13 cellular contexts compared by ENCODE assay signal in the genomic region with DNA sequence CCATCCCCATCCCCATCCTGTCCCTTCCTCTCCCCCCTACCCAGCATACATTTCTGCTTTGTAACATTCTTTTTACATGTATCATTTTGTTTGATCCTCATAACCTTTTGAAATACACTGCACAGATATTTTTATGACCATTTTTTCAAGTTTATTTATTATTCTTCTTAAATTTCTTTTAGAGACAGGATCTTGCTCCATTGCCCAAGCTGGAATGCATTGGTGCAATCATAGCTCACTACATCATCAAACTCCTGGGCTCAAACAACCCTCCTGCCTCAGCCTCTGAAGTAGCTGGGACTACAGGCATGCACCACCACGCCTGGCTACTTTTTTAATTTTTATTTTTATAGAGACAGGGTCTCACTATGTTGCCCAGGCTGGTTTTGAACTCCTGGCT.
DNase-seq lines count a peak whose midpoint lies in the region; ATAC-seq and TF ChIP-seq lines count a peak whose summit lies in the region.
"Had no signal": no experiment of that assay in that cellular context is flagged by ENCODE, and none has a peak within 500 bp of the region (broad histone marks: within the 10 kb centered on the region; RNA-seq: fewer than 3 reads in every experiment).

No MANE protein-coding gene starts in this region.

- BruUV-seq in mammary epithelial cell (replicated peaks; lab: Mats Ljungman, UMichigan) = no TSS peak

- DNase-seq in GM23248 (peak; percentile 48), mammary epithelial cell (no peak), left lung (no peak), spleen (no peak), mucosa of gallbladder (ENCODE audit: low spot score) (no peak), AG08395 (ENCODE audit: low spot score) (no peak), NCI-H128 (lab: John Stamatoyannopoulos, UW; ENCODE audit: unreplicated experiment) (no peak)
- no peak for DNase-seq in activated naive CD4-positive, alpha-beta T cell treated with Interleukin-2 at 50 U/mL for 16 hours
- DNase-seq: activated T-cell treated with anti-CD3 and anti-CD28 coated beads, Interleukin-2, amount 50 U/mL, for 24 hours; Caco-2; NCI-H2029; PC-9 had no signal

- H3K27me3 ChIP-seq in GM23248 (replicated peaks; ENCODE audit: insufficient read depth) (no peaks in the 10 kb centered on the region), mammary epithelial cell (ENCODE audit: insufficient read depth, low read length) (no peaks in the 10 kb centered on the region), left lung (no peaks in the 10 kb centered on the region), spleen (replicated peaks in 1 of 7) (peaks cover 0 to 5% (median 0%) of the 10 kb centered on the region in 7 donors)

- peak overlapping the region; percentile 96 for H3K4me2 ChIP-seq in GM23248 (ENCODE audit: unreplicated experiment)
- H3K4me2 ChIP-seq in mammary epithelial cell (ENCODE audit: insufficient read depth, low read depth, low read length) = peak overlapping the region; percentile 82
- H3K4me2 ChIP-seq: PC-9 had no signal

- H3K9me2 ChIP-seq in GM23248 (ENCODE audit: insufficient read depth) = no peaks in the 10 kb centered on the region

- H4K20me1 ChIP-seq in GM23248 (ENCODE audit: insufficient read depth) = no peaks in the 10 kb centered on the region
- H4K20me1 ChIP-seq in mammary epithelial cell (ENCODE audit: insufficient read depth, low read length) = no peaks in the 10 kb centered on the region

- in situ Hi-C loops in GM23248 (cut with MboI) = no loop called here
- in situ Hi-C loops in mammary epithelial cell (cut with MboI; ENCODE audit: low sequenced_read_pairs in 2 of 2) = loop anchor here in 1 of 2 donors (5.0 kb wide), 1 partner anchor 101 kb away; a partner anchor contains a TSS

- H3K27ac ChIP-seq in GM23248 (peak overlapping the region; percentile 84), mammary epithelial cell (ENCODE audit: insufficient read depth, low read depth, low read length) (peak overlapping the region; percentile 95), left lung (peak overlapping the region; percentile 81 to 82), spleen (peak overlapping the region in 6 of 8 donors; percentile 30 to 83 (median 76))
- H3K27ac ChIP-seq: PC-9 had no signal

- H3K9me3 ChIP-seq in GM23248 (ENCODE audit: low read depth) (no peaks in the 10 kb centered on the region), mammary epithelial cell (replicated peaks; ENCODE audit: insufficient read depth, low read length) (no peaks in the 10 kb centered on the region), left lung (no peaks in the 10 kb centered on the region), spleen (no peaks in the 10 kb centered on the region)
- H3K9me3 ChIP-seq: Caco-2 had no signal

- H3K79me2 ChIP-seq in GM23248 (ENCODE audit: insufficient read depth) (peaks cover 30% of the 10 kb centered on the region), mammary epithelial cell (ENCODE audit: insufficient read depth, low read length) (peaks cover 45% of the 10 kb centered on the region)

- peaks cover 71% of the 10 kb centered on the region for H3K4me1 ChIP-seq in GM23248 (ENCODE audit: insufficient read depth)
- peaks cover 64% of the 10 kb centered on the region for H3K4me1 ChIP-seq in mammary epithelial cell (ENCODE audit: insufficient read depth, low read length)
- H3K4me1 ChIP-seq in left lung = peaks cover 29 to 69% of the 10 kb centered on the region in 2 donors
- H3K4me1 ChIP-seq in spleen = peaks cover 31 to 89% (median 64%) of the 10 kb centered on the region in 6 donors

- TF ChIP-seq CTCF in mammary epithelial cell (conservative IDR thresholded peaks at IDR 0.05 in 1 of 2, IDR thresholded peaks at IDR 0.05 in 1 of 2; ENCODE audit: extremely low read depth in 1 of 2, insufficient read depth in 1 of 2, low read depth in 1 of 2, low read length in 2 of 2) (no peak), left lung (IDR thresholded peaks at IDR 0.05) (no peak), spleen (IDR thresholded peaks at IDR 0.05 in 8 of 11, conservative IDR thresholded peaks at IDR 0.05 in 3 of 11) (no peak)

- H3F3A ChIP-seq in GM23248 (ENCODE audit: insufficient read depth) = peaks cover 60% of the 10 kb centered on the region

- dilution Hi-C loops in mammary epithelial cell (cut with HindIII; ENCODE audit: low sequenced_read_pairs) = no loop called here

- no peak for TF ChIP-seq POLR2A in spleen (IDR thresholded peaks at IDR 0.05)

- ATAC-seq in left lung = no peak
- ATAC-seq: K562 had no signal

- H3K36me3 ChIP-seq in GM23248 (ENCODE audit: low read depth) (no peaks in the 10 kb centered on the region), mammary epithelial cell (ENCODE audit: insufficient read depth, low read length) (no peaks in the 10 kb centered on the region), left lung (no peaks in the 10 kb centered on the region), spleen (no peaks in the 10 kb centered on the region)

- intact Hi-C loops in mammary epithelial cell (cut with micrococcal nuclease) (loop anchor here (1.0 to 5.0 kb wide), 2 partner anchors 94 to 100 kb away; a partner anchor contains a TSS), left lung (cut with DNase I) (no loop called here), spleen (cut with DNase I; ENCODE audit: low total_unique reads) (loop anchor here (10.0 kb wide), 1 partner anchor 127 kb away; a partner anchor contains a TSS)

- H2AFZ ChIP-seq in GM23248 (peak overlapping the region; percentile 72), mammary epithelial cell (ENCODE audit: low read depth, low read length) (peak overlapping the region; percentile 80)
- H2AFZ ChIP-seq: PC-9 had no signal

- CTCF ChIA-PET in mammary epithelial cell (lab: Charles Lee; ENCODE audit: low non-redundant PET) = interaction anchor here (0.7 kb wide), 1 partner anchor 72 kb away, joined by 4 read pairs; no protein-coding TSS in a partner anchor

- H3K4me3 ChIP-seq in GM23248 (peak overlapping the region; percentile 72; the same call in 1 of the 2 replicates), mammary epithelial cell (replicated peaks in 1 of 3; ENCODE audit: insufficient read depth in 1 of 3, low read depth in 2 of 3, low read length in 3 of 3) (peak overlapping the region in 2 of 3 experiments; percentile 72 to 78), left lung (no peak overlapping the region), spleen (no peak overlapping the region)
- H3K4me3 ChIP-seq: PC-9 had no signal

- WGBS in GM23248 (ENCODE audit: low coverage in 1 of 2, low lambda C conversion rate in 2 of 2, missing lambda C conversion rate in 2 of 2), 2 experiments = 100% methylated on average over 1 of the region's 1 CpG
- WGBS in mammary epithelial cell (ENCODE audit: low coverage, missing lambda C conversion rate) = 100% methylated on average over 1 of the region's 1 CpG
- 81 to 92% (median 86%) methylated on average over 1 of the region's 1 CpG for WGBS in spleen, 5 donors

- H3K9ac ChIP-seq in GM23248 (peak overlapping the region; percentile 81), mammary epithelial cell (ENCODE audit: insufficient read depth, low read length) (peak overlapping the region; percentile 95)

Comparison
In these comparisons a context has a peak if more than half of its experiments do, and no peak if none do; other contexts are left out.
1. H3K4me3 ChIP-seq: peak in GM23248 (single experiment) and mammary epithelial cell (2 of 3); none in left lung (0 of 2) and spleen (0 of 8).
2. intact Hi-C loops: an anchor here in mammary epithelial cell (1.0 to 5.0 kb wide) and spleen (10.0 kb wide); none called in left lung.
3. Peak in every context shown above with its lines, with median percentiles within 50 percentile points of each other: H3K27ac ChIP-seq.